ENCODE assay signal across 8 cellular contexts in genomic region chr1:78143152-78143551, GRCh38.
A peak's percentile ranks its signal among the peaks of the same experiment; 100 is the strongest.
DNase-seq lines count a peak whose midpoint lies in the region; ATAC-seq, FAIRE-seq and TF ChIP-seq lines count a peak whose summit lies in the region.

No MANE protein-coding gene starts in this region.

- TF ChIP-seq POLR2A in GM12892 (IDR thresholded peaks at IDR 0.05; ENCODE audit: low read depth, low read length): no peak
- no peak for TF ChIP-seq POLR2A in stomach (IDR thresholded peaks at IDR 0.05)

- H3K4me1 ChIP-seq in fibroblast of lung (ENCODE audit: control insufficient read depth, extremely low read depth, insufficient read depth, low read length) (peaks cover 6% of the 10 kb centered on the region), foreskin keratinocyte (no peaks in the 10 kb centered on the region), stomach (peaks cover 0 to 12% (median 8%) of the 10 kb centered on the region in 4 donors)

- H3K27ac Mint-ChIP-seq in WTC11: no peak overlapping the region

- H3K36me3 ChIP-seq in fibroblast of lung (ENCODE audit: control insufficient read depth, insufficient read depth, low read length): no peaks in the 10 kb centered on the region
- H3K36me3 ChIP-seq in stomach: no peaks in the 10 kb centered on the region

- FAIRE-seq in GM12892 (lab: Jason Lieb, UNC): peak; percentile 84

- no peak overlapping the region for H3K4me3 Mint-ChIP-seq in WTC11

- DNase-seq in GM12892 (ENCODE audit: insufficient read length): no peak
- peak; percentile 24 for DNase-seq in KG1 (lab: John Stamatoyannopoulos, UW)
- no peak for DNase-seq in fibroblast of lung (ENCODE audit: low read depth in 2 of 2)
- DNase-seq in NCI-H446 treated with DMSO at 0.1 percent for 48 hours (lab: John Stamatoyannopoulos, UW): no peak
- DNase-seq in WTC11 (ENCODE audit: low spot score): no peak
- no peak for DNase-seq in foreskin keratinocyte
- no peak for DNase-seq in stomach

- H4K20me1 ChIP-seq in fibroblast of lung (ENCODE audit: control insufficient read depth, extremely low read depth, insufficient read depth, low read length): no peaks in the 10 kb centered on the region

- peaks cover 23% of the 10 kb centered on the region for H3K27me3 Mint-ChIP-seq in WTC11 (ENCODE audit: low read depth)

- intact Hi-C loops in stomach (cut with DNase I; ENCODE audit: low total_unique reads): loop anchor here (5.0 kb wide), 1 partner anchor 469 kb away; no protein-coding TSS in a partner anchor

- POLR2A ChIA-PET in WTC11 (lab: Charles Lee): no interaction called here

- H3K4me2 ChIP-seq in fibroblast of lung (ENCODE audit: extremely low read depth, insufficient read depth, low read length): peak overlapping the region; percentile 25

- H3K9ac ChIP-seq in fibroblast of lung (ENCODE audit: insufficient read depth, low read length): no peak overlapping the region

- no peaks in the 10 kb centered on the region for H3K4me1 Mint-ChIP-seq in WTC11

- ATAC-seq in GM21529 (IDR thresholded peaks at IDR 0.05; ENCODE audit: unreplicated experiment) (peak; percentile 79), WTC11 (no peak), foreskin keratinocyte (no peak)

- H3K9me3 Mint-ChIP-seq in WTC11: no peaks in the 10 kb centered on the region

- H3K27ac ChIP-seq in fibroblast of lung (ENCODE audit: insufficient read depth, low read length) (no peak overlapping the region), foreskin keratinocyte (no peak overlapping the region), stomach (no peak overlapping the region)

- H3K79me2 ChIP-seq in fibroblast of lung (ENCODE audit: control insufficient read depth, insufficient read depth, low read length): no peaks in the 10 kb centered on the region

- H3K9me3 ChIP-seq in fibroblast of lung (ENCODE audit: control insufficient read depth, insufficient read depth, low read depth, low read length) (no peaks in the 10 kb centered on the region), stomach (no peaks in the 10 kb centered on the region)

- H3K27me3 ChIP-seq in fibroblast of lung (ENCODE audit: control insufficient read depth, insufficient read depth, low read length) (no peaks in the 10 kb centered on the region), foreskin keratinocyte (no peaks in the 10 kb centered on the region), stomach (no peaks in the 10 kb centered on the region)

- no peak overlapping the region for H3K4me3 ChIP-seq in fibroblast of lung (replicated peaks in 1 of 4; ENCODE audit: control extremely low read depth in 1 of 4, insufficient read depth in 1 of 4, low read depth in 3 of 4, low read length in 4 of 4)
- peak overlapping the region in 1 of 4 donors; percentile 3 for H3K4me3 ChIP-seq in stomach

- TF ChIP-seq CTCF in fibroblast of lung (conservative IDR thresholded peaks at IDR 0.05 in 1 of 2, IDR thresholded peaks at IDR 0.05 in 1 of 2; ENCODE audit: low read depth in 1 of 2, low read length in 2 of 2): no peak
- no peak for TF ChIP-seq CTCF in WTC11 (IDR thresholded peaks at IDR 0.05)
- TF ChIP-seq CTCF in foreskin keratinocyte (conservative IDR thresholded peaks at IDR 0.05): no peak
- no peak for TF ChIP-seq CTCF in stomach (IDR thresholded peaks at IDR 0.05)

- CTCF ChIA-PET in WTC11 (lab: Charles Lee): interaction anchor here (1.3 to 1.4 kb wide), 3 partner anchors 12 to 466 kb away, joined by 4 read pairs; no protein-coding TSS in a partner anchor

- peak overlapping the region; percentile 85 for H2AFZ ChIP-seq in fibroblast of lung (ENCODE audit: low read length)

- no peaks in the 10 kb centered on the region for H3K36me3 Mint-ChIP-seq in WTC11

- 54 to 66% (median 65%) methylated on average over 4 of the region's 4 CpGs for WGBS in stomach, 5 donors

- TF ChIP-seq EP300 in stomach (IDR thresholded peaks at IDR 0.05): no peak

TF ChIP-seq in WTC11, 78 proteins besides CTCF, POLR2A, EP300 and RAD21:
- TF ChIP-seq PRRX2 (CRISPR knock-in tag; IDR thresholded peaks at IDR 0.05) (no peak), ZNF138 (CRISPR knock-in tag; conservative IDR thresholded peaks at IDR 0.05) (no peak), AFF4 (CRISPR knock-in tag; IDR thresholded peaks at IDR 0.05; ENCODE audit: borderline replicate concordance) (no peak), ELF4 (CRISPR knock-in tag; IDR thresholded peaks at IDR 0.05; ENCODE audit: low read depth) (no peak), GTF2I (CRISPR knock-in tag; conservative IDR thresholded peaks at IDR 0.05) (no peak), EMX1 (CRISPR knock-in tag; IDR thresholded peaks at IDR 0.05) (no peak), ZNF219 (CRISPR knock-in tag; IDR thresholded peaks at IDR 0.05; ENCODE audit: borderline replicate concordance) (no peak), GRHL2 (CRISPR knock-in tag; IDR thresholded peaks at IDR 0.05; ENCODE audit: insufficient replicate concordance, severe bottlenecking) (no peak), ERG (CRISPR knock-in tag; IDR thresholded peaks at IDR 0.05) (no peak), ETV6 (CRISPR knock-in tag; IDR thresholded peaks at IDR 0.05) (no peak), ZNF512 (CRISPR knock-in tag; IDR thresholded peaks at IDR 0.05; ENCODE audit: borderline replicate concordance) (no peak), ATF1 (CRISPR knock-in tag; IDR thresholded peaks at IDR 0.05) (no peak), OVOL2 (CRISPR knock-in tag; IDR thresholded peaks at IDR 0.05; ENCODE audit: borderline replicate concordance) (no peak), ZNF671 (CRISPR knock-in tag; IDR thresholded peaks at IDR 0.05) (no peak), NR1H2 (CRISPR knock-in tag; IDR thresholded peaks at IDR 0.05) (no peak), SMAD3 (CRISPR knock-in tag; IDR thresholded peaks at IDR 0.05; ENCODE audit: borderline replicate concordance) (no peak)
